Comparison of ENCODE assay signal across 1 cellular context in genomic region chr6:6610031-6610591, GRCh38.
TF ChIP-seq lines count a peak whose summit lies in the region.

No MANE protein-coding gene starts in this region.

TF ChIP-seq in HepG2, 621 proteins besides CTCF, POLR2A, EP300 and RAD21 (continued from another document):
- TF ChIP-seq ZNF709 (CRISPR knock-in tag; IDR thresholded peaks at IDR 0.05): no peak
- TF ChIP-seq NPAS2 (CRISPR knock-in tag; IDR thresholded peaks at IDR 0.05; ENCODE audit: borderline replicate concordance): no peak
- TF ChIP-seq MED13 (CRISPR knock-in tag; IDR thresholded peaks at IDR 0.05): no peak
- TF ChIP-seq ZNF737 (CRISPR knock-in tag; IDR thresholded peaks at IDR 0.05; ENCODE audit: borderline replicate concordance): no peak
